ENCODE assay signal across 8 cellular contexts in genomic region chr1:223713546-223714420, GRCh38. TPM values are rescaled to one million over a fixed set of nuclear protein-coding genes. Genes with fewer than 3 reads are reported as not detected.
DNase-seq lines count a peak whose midpoint lies in the region; ATAC-seq, FAIRE-seq and TF ChIP-seq lines count a peak whose summit lies in the region.

No MANE protein-coding gene starts in this region.

- H3K36me3 ChIP-seq in Peyer's patch (peaks cover 0 to 14% (median 0%) of the 10 kb centered on the region in 3 donors), endothelial cell of umbilical vein (ENCODE audit: control insufficient read depth in 2 of 2, extremely low read depth in 1 of 2, insufficient read depth in 2 of 2, low read length in 2 of 2) (peaks cover 11 to 12% of the 10 kb centered on the region in 2 experiments), pancreas (peaks cover 0 to 5% (median 0%) of the 10 kb centered on the region in 3 donors)

- H4K20me1 ChIP-seq in endothelial cell of umbilical vein (replicated peaks; ENCODE audit: control insufficient read depth, extremely low read depth, insufficient read depth, low read length): no peaks in the 10 kb centered on the region

- 39 to 54% methylated on average over 7 of the region's 7 CpGs for WGBS in pancreas, 2 donors

- H3K79me2 ChIP-seq in endothelial cell of umbilical vein (ENCODE audit: control insufficient read depth, insufficient read depth, low read length): peaks cover 64% of the 10 kb centered on the region

- peaks cover 0 to 39% (median 25%) of the 10 kb centered on the region in 4 donors for H3K4me1 ChIP-seq in Peyer's patch
- H3K4me1 ChIP-seq in endothelial cell of umbilical vein (ENCODE audit: control insufficient read depth, extremely low read depth, insufficient read depth, low read length): peaks cover 62% of the 10 kb centered on the region
- H3K4me1 ChIP-seq in pancreas: peaks cover 0 to 24% (median 5%) of the 10 kb centered on the region in 3 donors

- peaks cover 0 to 5% (median 0%) of the 10 kb centered on the region in 4 donors for H3K9me3 ChIP-seq in Peyer's patch
- no peaks in the 10 kb centered on the region for H3K9me3 ChIP-seq in endothelial cell of umbilical vein (replicated peaks; ENCODE audit: control insufficient read depth, insufficient read depth, low read length)
- H3K9me3 ChIP-seq in pancreas: no peaks in the 10 kb centered on the region

- H3K4me3 ChIP-seq in Peyer's patch (peak overlapping the region; percentile 76 to 95 (median 88)), endothelial cell of umbilical vein (replicated peaks in 1 of 3; ENCODE audit: insufficient read depth in 1 of 3, low read depth in 1 of 3, low read length in 3 of 3) (peak overlapping the region; percentile 85 to 97 (median 90)), pancreas (peak overlapping the region; percentile 47 to 81 (median 75))

- H3K27ac ChIP-seq in Peyer's patch (peak overlapping the region; percentile 83 to 100 (median 96)), endothelial cell of umbilical vein (ENCODE audit: insufficient read depth, low read depth, low read length) (peak overlapping the region; percentile 84), pancreas (peak overlapping the region in 3 of 4 donors; percentile 78 to 91 (median 89))

- TSS peak; percentile 41 for BruUV-seq in endothelial cell of umbilical vein (replicated peaks; lab: Mats Ljungman, UMichigan)

- ATAC-seq in pancreas: no peak

- no peaks in the 10 kb centered on the region for H3K27me3 ChIP-seq in Peyer's patch
- H3K27me3 ChIP-seq in endothelial cell of umbilical vein (ENCODE audit: control insufficient read depth in 2 of 2, insufficient read depth in 2 of 2, low read length in 2 of 2): no peaks in the 10 kb centered on the region
- H3K27me3 ChIP-seq in pancreas: no peaks in the 10 kb centered on the region

- TF ChIP-seq POLR2A in Peyer's patch (IDR thresholded peaks at IDR 0.05): peak in 1 of 2 donors; percentile 13
- no peak for TF ChIP-seq POLR2A in endothelial cell of umbilical vein (IDR thresholded peaks at IDR 0.05; ENCODE audit: low read depth, low read length)

- no peaks in the 10 kb centered on the region for H3K9me1 ChIP-seq in endothelial cell of umbilical vein (replicated peaks; ENCODE audit: control insufficient read depth, extremely low read depth, insufficient read depth, low read length)

- DNase-seq in D721Med (ENCODE audit: insufficient read length, low spot score) (peak; percentile 4), Peyer's patch (peak in 1 of 3 donors; percentile 58), endothelial cell of umbilical vein (ENCODE audit: low read depth, low spot score) (peak; percentile 41), pancreas (no peak), NCI-H1048 (lab: John Stamatoyannopoulos, UW) (no peak), NCI-H2171 treated with DMSO at 0.1 percent for 48 hours (lab: John Stamatoyannopoulos, UW) (no peak), NCI-H2227 (lab: John Stamatoyannopoulos, UW; ENCODE audit: unreplicated experiment) (no peak)
- no peak for DNase-seq in activated CD4-positive, CD25-positive, alpha-beta regulatory T cell (lab: John Stamatoyannopoulos, UW)

- peak overlapping the region; percentile 88 for H3K9ac ChIP-seq in endothelial cell of umbilical vein (replicated peaks; ENCODE audit: extremely low read depth, insufficient read depth, low read length)

- intact Hi-C loops in endothelial cell of umbilical vein (cut with micrococcal nuclease): loop anchor here (2.0 kb wide), 1 partner anchor 17 kb away; no protein-coding TSS in a partner anchor
- intact Hi-C loops in pancreas (cut with DNase I): no loop called here

- peak overlapping the region; percentile 94 for H3K4me2 ChIP-seq in endothelial cell of umbilical vein (ENCODE audit: insufficient read depth, low read length)

- CTCF ChIA-PET in endothelial cell of umbilical vein (lab: Charles Lee): interaction anchor here (1.3 to 10.9 kb wide), 5 partner anchors 10 to 36 kb away, joined by 3 to 148 read pairs (median 15); no protein-coding TSS in a partner anchor

- FAIRE-seq in D721Med (lab: Jason Lieb, UNC): no peak
- FAIRE-seq in endothelial cell of umbilical vein (lab: Jason Lieb, UNC): no peak
- FAIRE-seq in pancreas (lab: Jason Lieb, UNC): no peak

- TF ChIP-seq CTCF in D721Med (IDR thresholded peaks at IDR 0.05; ENCODE audit: insufficient read depth, missing control alignments) (no peak), Peyer's patch (IDR thresholded peaks at IDR 0.05) (peak in 1 of 6 experiments; percentile 14), endothelial cell of umbilical vein (IDR thresholded peaks at IDR 0.05; ENCODE audit: extremely low read depth in 1 of 2, insufficient read depth in 1 of 2, low read depth in 1 of 2, low read length in 2 of 2) (no peak), pancreas (IDR thresholded peaks at IDR 0.05) (no peak)

- POLR2A ChIA-PET in endothelial cell of umbilical vein (lab: Charles Lee): no interaction called here

- dilution Hi-C loops in endothelial cell of umbilical vein (cut with MboI; ENCODE audit: extremely low pct_ligation_motif_present, low sequenced_read_pairs): no loop called here

- H2AFZ ChIP-seq in endothelial cell of umbilical vein (ENCODE audit: low read depth, low read length): no peak overlapping the region

TF ChIP-seq in endothelial cell of umbilical vein, 7 proteins besides CTCF, POLR2A, EP300 and RAD21:
- TF ChIP-seq POLR2AphosphoS5 (IDR thresholded peaks at IDR 0.05; ENCODE audit: insufficient read depth, low read depth, low read length) (peak; percentile 26), EZH2 (IDR thresholded peaks at IDR 0.05; ENCODE audit: borderline replicate concordance, low read depth, low read length, severe bottlenecking) (no peak)

RNA-seq across cellular contexts. Expression of gene CAPN2, which starts 1.4 kb away (rescaled TPM):
- total RNA-seq in Peyer's patch (100 to 1,000 TPM; 143 to 276 (median 202) TPM), endothelial cell of umbilical vein (316 and 420 TPM in 2 replicates), pancreas (10 to 100 TPM; 48.2 to 90.0 (median 54.6) TPM)
- polyA plus RNA-seq in endothelial cell of umbilical vein (82.0 and 110 TPM in 2 replicates), pancreas (10 to 100 TPM; 55.8 to 59.0 TPM)
- 160 and 168 TPM in 2 replicates for polyA plus RNA-seq in endothelial cell of umbilical vein (2011; cell fraction: cytosol; rRNA removed)
- polyA plus RNA-seq in endothelial cell of umbilical vein (2011; cell fraction: nucleus; rRNA removed): 332 and 370 TPM in 2 replicates
- 262 and 405 TPM in 2 replicates for polyA plus RNA-seq in endothelial cell of umbilical vein (2012)
- polyA minus RNA-seq in endothelial cell of umbilical vein: 205 and 211 TPM in 2 replicates
- 44.4 TPM for polyA minus RNA-seq in endothelial cell of umbilical vein (2011; cell fraction: cytosol; rRNA and poly(A)+ RNA removed)
- polyA minus RNA-seq in endothelial cell of umbilical vein (2011; cell fraction: nucleus; rRNA and poly(A)+ RNA removed): 100 and 114 TPM in 2 replicates

RNA-seq across cellular contexts. Expression of gene CAPN8, which starts 48.3 kb away (rescaled TPM):
- total RNA-seq in Peyer's patch (10 to 100 TPM in 3 of 4 donors, 1 to 10 TPM in 1; 9.9 to 74.0 (median 31.4) TPM), endothelial cell of umbilical vein (not detected in 2 replicates), pancreas (10 to 100 TPM in 1 of 6 donors, 1 to 10 TPM in 4, under 1 TPM in 1; 0.67 to 12.5 (median 1.4) TPM)
- polyA plus RNA-seq in endothelial cell of umbilical vein (not detected in 2 replicates), pancreas (1 to 10 TPM; 2.2 to 3.6 TPM)
- not detected in 2 replicates for polyA plus RNA-seq in endothelial cell of umbilical vein (2011; cell fraction: cytosol; rRNA removed)
- polyA plus RNA-seq in endothelial cell of umbilical vein (2011; cell fraction: nucleus; rRNA removed): 0.07 and 0.25 TPM in 2 replicates
- polyA plus RNA-seq in endothelial cell of umbilical vein (2012): not detected in 2 replicates
- not detected in 2 replicates for polyA minus RNA-seq in endothelial cell of umbilical vein
- polyA minus RNA-seq in endothelial cell of umbilical vein (2011; cell fraction: cytosol; rRNA and poly(A)+ RNA removed): not detected
- not detected in 2 replicates for polyA minus RNA-seq in endothelial cell of umbilical vein (2011; cell fraction: nucleus; rRNA and poly(A)+ RNA removed)

Comparison
In these comparisons a context has a peak if more than half of its experiments do, and no peak if none do; other contexts are left out.
1. DNase-seq: peak in D721Med (single experiment) and endothelial cell of umbilical vein (single experiment); none in pancreas (0 of 6), NCI-H1048 (single experiment), activated CD4-positive, CD25-positive, alpha-beta regulatory T cell (0 of 4), NCI-H2171 treated with DMSO at 0.1 percent for 48 hours (single experiment) and NCI-H2227 (single experiment).
2. Peak in every context shown above with its lines, with median percentiles within 50 percentile points of each other: H3K27ac ChIP-seq and H3K4me3 ChIP-seq.